Comparison of ENCODE assay signal across 7 cellular contexts in genomic region chr16:15135483-15136360, GRCh38. TPM values are rescaled to one million over a fixed set of nuclear protein-coding genes. Genes with fewer than 3 reads are reported as not detected.
A peak's percentile ranks its signal among the peaks of the same experiment; 100 is the strongest.
DNase-seq lines count a peak whose midpoint lies in the region; ATAC-seq, FAIRE-seq and TF ChIP-seq lines count a peak whose summit lies in the region.
"Not testable (repeated sequence)": the region's sequence is repeated elsewhere in the genome, so short reads cannot be mapped to it uniquely, and the experiment has no call there.

No MANE protein-coding gene starts in this region.

- H3K9ac ChIP-seq in kidney (ENCODE audit: low read length in 2 of 2) = not testable (repeated sequence)

- not testable (repeated sequence) for H3K36me3 ChIP-seq in HEK293 (ENCODE audit: control insufficient read depth in 2 of 2, insufficient read depth in 1 of 2, low read length in 2 of 2); kidney (ENCODE audit: control insufficient read depth in 1 of 2, insufficient read depth in 2 of 2, low read length in 2 of 2)
- H3K36me3 ChIP-seq in tibial artery = peaks cover 5 to 39% (median 18%) of the 10 kb centered on the region in 3 donors

- H3K27me3 ChIP-seq in tibial artery = not testable (repeated sequence)

- not testable (repeated sequence) for FAIRE-seq in kidney (lab: Jason Lieb, UNC)

- H3K4me1 ChIP-seq in HEK293 (ENCODE audit: control insufficient read depth, insufficient read depth, low read length); kidney (ENCODE audit: control insufficient read depth in 1 of 2, insufficient read depth in 1 of 2, low read depth in 1 of 2, low read length in 2 of 2): not testable (repeated sequence)
- peaks cover 0 to 19% (median 6%) of the 10 kb centered on the region in 4 donors for H3K4me1 ChIP-seq in tibial artery

- ATAC-seq in Right ventricle myocardium inferior = peak; percentile 50
- peak; percentile 30 for ATAC-seq in sciatic nerve

- POLR2A ChIA-PET in HEK293 (lab: Yijun Ruan, JAX) = not testable (repeated sequence)

- peak; percentile 44 for DNase-seq in activated effector memory CD4-positive, alpha-beta T cell treated with anti-CD3 and anti-CD28 coated beads, Interleukin-2, amount 50 U/mL, for 16 hours
- not testable (repeated sequence) for DNase-seq in Right ventricle myocardium inferior (ENCODE audit: missing footprints); sciatic nerve (ENCODE audit: low spot score)
- DNase-seq in kidney (peak; percentile 50), mesenteric fat pad (ENCODE audit: low spot score) (peak; percentile 73), tibial artery (peak; percentile 11 to 55)

- intact Hi-C loops in Right ventricle myocardium inferior (cut with DNase I); kidney (cut with DNase I); sciatic nerve (cut with DNase I); tibial artery (cut with DNase I; ENCODE audit: low total_unique reads): not testable (repeated sequence)

- not testable (repeated sequence) for TF ChIP-seq CTCF in HEK293 (tag by site-specific recombination; IDR thresholded peaks at IDR 0.05); kidney (IDR thresholded peaks at IDR 0.05; ENCODE audit: borderline replicate concordance, extremely low read depth, insufficient read depth); tibial artery (IDR thresholded peaks at IDR 0.05)

- CTCF ChIA-PET in HEK293 (lab: Yijun Ruan, JAX) = not testable (repeated sequence)

- H3K9me3 ChIP-seq in HEK293 (ENCODE audit: control insufficient read depth, insufficient read depth, low read depth, low read length); kidney (ENCODE audit: control insufficient read depth in 1 of 2, low read length in 2 of 2); tibial artery: not testable (repeated sequence)

- H3K27ac ChIP-seq in HEK293 (ENCODE audit: extremely low read depth, low read depth, low read length); kidney (ENCODE audit: low read depth in 2 of 2, low read length in 2 of 2); tibial artery: not testable (repeated sequence)

- H3K4me3 ChIP-seq in HEK293 (ENCODE audit: low read depth, low read length); kidney (ENCODE audit: low read length in 2 of 2); tibial artery: not testable (repeated sequence)

TF ChIP-seq in HEK293, 187 proteins besides CTCF, POLR2A, EP300 and RAD21:
- 0 out of 2 replicates have a peak, but pooled peaks have one; percentile 11 for TF ChIP-seq EGR2 (tag by site-specific recombination; IDR thresholded peaks at IDR 0.05; ENCODE audit: low read depth)

RNA-seq across cellular contexts. Expression of gene RRN3, which starts 41.6 kb away (rescaled TPM):
- 21.5 TPM for total RNA-seq in Right ventricle myocardium inferior
- 24.7 TPM for total RNA-seq in kidney
- polyA plus RNA-seq in kidney (ENCODE audit: insufficient read depth, low read depth, low replicate concordance) = 12.3 TPM
- 44.9 TPM for total RNA-seq in mesenteric fat pad
- 28.8 TPM for total RNA-seq in sciatic nerve
